24 cellular contexts compared by ENCODE assay signal in genomic region chr5:178532236-178532635, GRCh38. TPM values are rescaled to one million over a fixed set of nuclear protein-coding genes. Genes with fewer than 3 reads are reported as not detected.
"Had no signal": no experiment of that assay in that cellular context is flagged by ENCODE, and none has a peak within 500 bp of the region (broad histone marks: within the 10 kb centered on the region; RNA-seq: fewer than 3 reads in every experiment).

No MANE protein-coding gene starts in this region.

- FAIRE-seq: endothelial cell of umbilical vein, urothelium cell line had no signal

- H3K36me3 ChIP-seq: esophagus muscularis mucosa, gastroesophageal sphincter, heart left ventricle, lower lobe of right lung, sigmoid colon, tibial artery had no signal

- H3K4me2 ChIP-seq: hepatocyte had no signal

- H3K4me1 ChIP-seq: foreskin keratinocyte, lower lobe of right lung, psoas muscle, sigmoid colon, tibial artery had no signal

- H3K27me3 ChIP-seq: esophagus muscularis mucosa, foreskin keratinocyte, gastroesophageal sphincter, heart left ventricle, hepatocyte, sigmoid colon, testis had no signal

- H2AFZ ChIP-seq: hepatocyte had no signal

- H3K27ac ChIP-seq: coronary artery, esophagus muscularis mucosa, foreskin keratinocyte, gastroesophageal sphincter, heart left ventricle, hepatocyte, lower lobe of right lung, psoas muscle, sigmoid colon, testis, tibial artery had no signal

- H3K9me3 ChIP-seq: esophagus muscularis mucosa, gastroesophageal sphincter, lower lobe of right lung, psoas muscle, sigmoid colon, testis, tibial artery had no signal

- H3K79me2 ChIP-seq: hepatocyte had no signal

- H3K4me3 ChIP-seq: coronary artery, esophagus muscularis mucosa, gastroesophageal sphincter, heart left ventricle, hepatocyte, lower lobe of right lung, psoas muscle, sigmoid colon, testis, tibial artery had no signal

- DNase-seq: dermis blood vessel endothelial cell; effector memory CD4-positive, alpha-beta T cell; foreskin keratinocyte; heart left ventricle; left ventricle myocardium superior; lower lobe of right lung; naive B cell; right cardiac atrium; sigmoid colon; stimulated activated CD4-positive, alpha-beta T cell treated with anti-CD3 and anti-CD28 coated beads, Interleukin-4, amount 100 ng/mL, for 4 hours; stimulated activated naive CD8-positive, alpha-beta T cell treated with anti-CD3 and anti-CD28 coated beads, Interleukin-15, Interleukin-2, amounts not matched to agents 100 U/mL and 50 U/mL, for 24 hours; substantia nigra had no signal

RNA-seq across cellular contexts. Expression of gene COL23A1, which starts 58.0 kb away (rescaled TPM):
- total RNA-seq: endothelial cell of umbilical vein, epithelial cell of proximal tubule, fibroblast of lung, osteocyte had no signal
- polyA plus RNA-seq: endothelial cell of umbilical vein, fibroblast of lung had no signal
